10 cellular contexts compared by ENCODE assay signal in the genomic region with DNA sequence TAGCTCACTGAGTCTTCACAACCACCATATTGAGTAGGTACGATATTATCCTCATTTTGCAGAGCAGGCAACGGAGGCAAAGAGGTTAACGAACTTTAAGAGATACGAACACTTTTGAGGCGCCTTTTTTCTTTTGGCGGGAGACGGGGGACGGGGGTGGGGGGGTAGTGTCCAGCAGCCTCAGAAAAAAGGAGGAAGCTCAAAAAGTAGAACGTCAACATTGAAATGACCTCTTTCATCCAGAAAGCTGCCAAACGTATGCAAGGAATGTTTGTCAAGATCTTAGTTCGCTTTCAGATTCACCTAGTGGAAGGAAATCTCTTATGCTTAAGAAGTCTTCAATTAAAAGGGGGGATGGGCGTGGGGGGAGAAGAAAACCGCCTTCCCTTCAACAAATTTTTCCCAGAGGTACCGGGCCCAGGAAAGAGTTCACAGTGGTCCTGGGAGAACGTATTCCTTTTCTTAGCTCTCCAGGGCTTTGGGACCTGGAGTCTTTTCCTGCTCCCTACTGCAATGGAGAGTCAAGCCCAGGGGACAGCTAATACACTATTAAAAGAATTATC. TPM values are rescaled to one million over a fixed set of nuclear protein-coding genes. Genes with fewer than 3 reads are reported as not detected.
DNase-seq lines count a peak whose midpoint lies in the region; ATAC-seq and TF ChIP-seq lines count a peak whose summit lies in the region.
"Had no signal": no experiment of that assay in that cellular context is flagged by ENCODE, and none has a peak within 500 bp of the region (broad histone marks: within the 10 kb centered on the region; RNA-seq: fewer than 3 reads in every experiment).

No MANE protein-coding gene starts in this region.

- no peak overlapping the region for H3K4me3 ChIP-seq in CD8-positive, alpha-beta T cell (ENCODE audit: low read depth, low read length)
- H3K4me3 ChIP-seq in PC-9 = no peak overlapping the region
- H3K4me3 ChIP-seq in parathyroid adenoma (ENCODE audit: low read depth, low read length) = peak overlapping the region; percentile 64

- CTCF ChIA-PET in CD8-positive, alpha-beta T cell (lab: Charles Lee) = no interaction called here
- CTCF ChIA-PET in PC-9 (lab: Charles Lee) = no interaction called here

- H3K9me2 ChIP-seq in PC-9 (ENCODE audit: insufficient read depth) = no peaks in the 10 kb centered on the region

- peak overlapping the region; percentile 96 for H3K4me2 ChIP-seq in PC-9
- no peak overlapping the region for H3K4me2 ChIP-seq in parathyroid adenoma (ENCODE audit: low read length)

- intact Hi-C loops in CD8-positive, alpha-beta T cell (cut with DNase I, micrococcal nuclease) = loop anchor here (1.0 to 10.0 kb wide), 10 partner anchors 47 to 645 kb away; partner anchors contain the start of genes RABIF (in 2 of the 2), CYB5R1 (in 1 of the 2), PPFIA4 (in 1 of the 2) and PPP1R12B (in 1 of the 2)
- intact Hi-C loops in PC-9 (cut with micrococcal nuclease; ENCODE audit: unreplicated experiment) = loop anchor here (1.0 to 5.0 kb wide), 4 partner anchors 27 to 158 kb away; partner anchors contain the start of gene CYB5R1

- H3K36me3 ChIP-seq in CD8-positive, alpha-beta T cell (ENCODE audit: insufficient read depth, low read length) = no peaks in the 10 kb centered on the region
- H3K36me3 ChIP-seq in PC-9 (ENCODE audit: low read depth) (no peaks in the 10 kb centered on the region), parathyroid adenoma (ENCODE audit: control insufficient read depth, insufficient read depth, low read length) (no peaks in the 10 kb centered on the region)

- peaks cover 48% of the 10 kb centered on the region for H3K79me2 ChIP-seq in PC-9 (ENCODE audit: low read depth)
- peaks cover 2% of the 10 kb centered on the region for H3K79me2 ChIP-seq in parathyroid adenoma

- no peak overlapping the region for H3K9ac ChIP-seq in parathyroid adenoma

- no peak for TF ChIP-seq CTCF in CD8-positive, alpha-beta T cell (IDR thresholded peaks at IDR 0.05)
- TF ChIP-seq CTCF in PC-9 (conservative IDR thresholded peaks at IDR 0.05) (no peak), parathyroid adenoma (IDR thresholded peaks at IDR 0.05) (no peak)

- H4K20me1 ChIP-seq in PC-9 (ENCODE audit: insufficient read depth) = peaks cover 19% of the 10 kb centered on the region; the same call in 1 of the 2 replicates

- H3K9me3 ChIP-seq in CD8-positive, alpha-beta T cell (ENCODE audit: low read length) = no peaks in the 10 kb centered on the region
- H3K9me3 ChIP-seq in PC-9 (ENCODE audit: insufficient read depth, low read depth) (no peaks in the 10 kb centered on the region), parathyroid adenoma (ENCODE audit: control insufficient read depth, low read length) (no peaks in the 10 kb centered on the region)

- H3K27ac Mint-ChIP-seq in CD8-positive, alpha-beta T cell = peak overlapping the region; percentile 85

- H3K27me3 Mint-ChIP-seq in CD8-positive, alpha-beta T cell (ENCODE audit: low read depth) = no peaks in the 10 kb centered on the region

- peaks cover 7% of the 10 kb centered on the region for H3K36me3 Mint-ChIP-seq in CD8-positive, alpha-beta T cell

- DNase-seq in CD8-positive, alpha-beta T cell = no peak
- DNase-seq in PC-9 (no peak), epithelial cell of prostate (ENCODE audit: low read depth, low spot score) (no peak), hippocampal formation (lab: John Stamatoyannopoulos, UW) (no peak)
- DNase-seq: stimulated activated CD4-positive, alpha-beta T cell treated with anti-CD3 and anti-CD28 coated beads, Interleukin-4, amount 100 ng/mL, for 24 hours had no signal

- peaks cover 20% of the 10 kb centered on the region; the same call in 1 of the 2 replicates for H3F3A ChIP-seq in PC-9 (ENCODE audit: insufficient read depth, low read depth)

- no TSS peak for BruUV-seq in PC-9 (replicated peaks; lab: Mats Ljungman, UMichigan)

- peak overlapping the region; percentile 86 for H3K4me3 Mint-ChIP-seq in CD8-positive, alpha-beta T cell

- H3K9me3 Mint-ChIP-seq in CD8-positive, alpha-beta T cell = no peaks in the 10 kb centered on the region

- no peak overlapping the region for H2AFZ ChIP-seq in PC-9
- peak overlapping the region; percentile 95 for H2AFZ ChIP-seq in parathyroid adenoma

- H3K27ac ChIP-seq in CD8-positive, alpha-beta T cell (ENCODE audit: low read depth, low read length) = no peak overlapping the region
- H3K27ac ChIP-seq in PC-9 = no peak overlapping the region
- H3K27ac ChIP-seq in epithelial cell of prostate = peak overlapping the region; percentile 73
- peak overlapping the region; percentile 83 for H3K27ac ChIP-seq in parathyroid adenoma

- POLR2A ChIA-PET in CD8-positive, alpha-beta T cell (lab: Charles Lee) = interaction anchor here (0.9 to 1.4 kb wide), 2 partner anchors 81 to 184 kb away, joined by 3 read pairs; no protein-coding TSS in a partner anchor
- POLR2A ChIA-PET in PC-9 (lab: Charles Lee; ENCODE audit: unreplicated experiment) = no interaction called here

- no peaks in the 10 kb centered on the region for H3K27me3 ChIP-seq in CD8-positive, alpha-beta T cell (ENCODE audit: insufficient read depth, low read length)
- no peaks in the 10 kb centered on the region for H3K27me3 ChIP-seq in PC-9 (ENCODE audit: insufficient read depth, low read depth)
- H3K27me3 ChIP-seq in parathyroid adenoma (ENCODE audit: control insufficient read depth, insufficient read depth, low read length) = no peaks in the 10 kb centered on the region

- peaks cover 42% of the 10 kb centered on the region for H3K4me1 Mint-ChIP-seq in CD8-positive, alpha-beta T cell (ENCODE audit: low read depth)

- no peak for ATAC-seq in CD8-positive, alpha-beta T cell
- ATAC-seq in GM18517 (IDR thresholded peaks at IDR 0.05; ENCODE audit: unreplicated experiment) (no peak), GM21381 (IDR thresholded peaks at IDR 0.05; ENCODE audit: unreplicated experiment) (no peak), HG03378 (IDR thresholded peaks at IDR 0.05; ENCODE audit: unreplicated experiment) (no peak)

- peaks cover 28% of the 10 kb centered on the region for H3K4me1 ChIP-seq in CD8-positive, alpha-beta T cell (ENCODE audit: insufficient read depth, low read length)
- peaks cover 52% of the 10 kb centered on the region for H3K4me1 ChIP-seq in PC-9 (replicated peaks; ENCODE audit: insufficient read depth)
- H3K4me1 ChIP-seq in parathyroid adenoma = peaks cover 7% of the 10 kb centered on the region

RNA-seq across cellular contexts. Expression of gene PCAT6, which starts 1.1 kb away (rescaled TPM):
- total RNA-seq in CD8-positive, alpha-beta T cell = 1 to 10 TPM in 1 of 2 experiments, under 1 TPM in 1; 0.92 to 1.6 TPM
- 1.7 and 3.6 TPM in 2 replicates for total RNA-seq in PC-9 (2021)
- total RNA-seq: kidney epithelial cell had no signal

RNA-seq across cellular contexts. Expression of gene KDM5B, which starts 1.5 kb away (rescaled TPM):
- 10 to 100 TPM; 55.0 to 65.1 TPM for total RNA-seq in CD8-positive, alpha-beta T cell
- 99.8 and 110 TPM in 2 replicates for total RNA-seq in PC-9 (2021)

Comparison
In these comparisons a context has a peak if more than half of its experiments do, and no peak if none do; other contexts are left out.
1. H3K27ac ChIP-seq: peak in epithelial cell of prostate (single experiment) and parathyroid adenoma (single experiment); none in CD8-positive, alpha-beta T cell (single experiment) and PC-9 (single experiment).